Comparison of ENCODE assay signal across 1 cellular context in genomic region chr6:45741437-45742166, GRCh38.
TF ChIP-seq lines count a peak whose summit lies in the region.

No MANE protein-coding gene starts in this region.

TF ChIP-seq in SK-N-SH treated with all-trans-retinoic acid at 6 μM for 48 hours, 23 proteins besides CTCF, POLR2A, EP300 and RAD21 (continued from another document):
- no peak for TF ChIP-seq PATZ1 (CRISPR knock-in tag; IDR thresholded peaks at IDR 0.05; ENCODE audit: borderline replicate concordance)
- no peak for TF ChIP-seq GLIS3 (CRISPR knock-in tag; IDR thresholded peaks at IDR 0.05)
- no peak for TF ChIP-seq OSR1 (CRISPR knock-in tag; IDR thresholded peaks at IDR 0.05)
- TF ChIP-seq TOX (CRISPR knock-in tag; IDR thresholded peaks at IDR 0.05; ENCODE audit: borderline replicate concordance) = no peak
- no peak for TF ChIP-seq SNAI2 (CRISPR knock-in tag; IDR thresholded peaks at IDR 0.05)
- TF ChIP-seq PPARA (CRISPR knock-in tag; IDR thresholded peaks at IDR 0.05; ENCODE audit: borderline replicate concordance) = no peak
- TF ChIP-seq ISL1 (CRISPR knock-in tag; IDR thresholded peaks at IDR 0.05) = no peak
- TF ChIP-seq ZNF8 (CRISPR knock-in tag; IDR thresholded peaks at IDR 0.05) = no peak
- no peak for TF ChIP-seq ZC3H10 (CRISPR knock-in tag; IDR thresholded peaks at IDR 0.05)
- TF ChIP-seq RARB (CRISPR knock-in tag; IDR thresholded peaks at IDR 0.05) = no peak
